Comparison of ENCODE assay signal across 1 cellular context in genomic region chr14:20657216-20658211, GRCh38.
TF ChIP-seq lines count a peak whose summit lies in the region.

No MANE protein-coding gene starts in this region.

TF ChIP-seq in HCT116, 20 proteins besides CTCF, POLR2A, EP300 and RAD21 (continued from another document):
- TF ChIP-seq SP1 (IDR thresholded peaks at IDR 0.05; ENCODE audit: low read depth) (peak; percentile 33), ELF1 (IDR thresholded peaks at IDR 0.05; ENCODE audit: borderline replicate concordance, low read depth) (no peak), EGR1 (IDR thresholded peaks at IDR 0.05; ENCODE audit: low read depth) (no peak), JUND (IDR thresholded peaks at IDR 0.05) (peak; percentile 42; the same call in 1 of the 2 replicates), YY1 (IDR thresholded peaks at IDR 0.05; ENCODE audit: extremely low read depth, insufficient replicate concordance, low read depth, low read length) (no peak), EZH2 (IDR thresholded peaks at IDR 0.05) (no peak), POLR2AphosphoS5 (IDR thresholded peaks at IDR 0.05; ENCODE audit: low read depth, low read length) (no peak), SRF (IDR thresholded peaks at IDR 0.05; ENCODE audit: low read depth) (peak; percentile 46; the same call in 1 of the 2 replicates)
- TF ChIP-seq, protein P1, sequence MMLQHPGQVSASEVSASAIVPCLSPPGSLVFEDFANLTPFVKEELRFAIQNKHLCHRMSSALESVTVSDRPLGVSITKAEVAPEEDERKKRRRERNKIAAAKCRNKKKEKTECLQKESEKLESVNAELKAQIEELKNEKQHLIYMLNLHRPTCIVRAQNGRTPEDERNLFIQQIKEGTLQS (IDR thresholded peaks at IDR 0.05) = peak; percentile 96
- TF ChIP-seq, protein P2, sequence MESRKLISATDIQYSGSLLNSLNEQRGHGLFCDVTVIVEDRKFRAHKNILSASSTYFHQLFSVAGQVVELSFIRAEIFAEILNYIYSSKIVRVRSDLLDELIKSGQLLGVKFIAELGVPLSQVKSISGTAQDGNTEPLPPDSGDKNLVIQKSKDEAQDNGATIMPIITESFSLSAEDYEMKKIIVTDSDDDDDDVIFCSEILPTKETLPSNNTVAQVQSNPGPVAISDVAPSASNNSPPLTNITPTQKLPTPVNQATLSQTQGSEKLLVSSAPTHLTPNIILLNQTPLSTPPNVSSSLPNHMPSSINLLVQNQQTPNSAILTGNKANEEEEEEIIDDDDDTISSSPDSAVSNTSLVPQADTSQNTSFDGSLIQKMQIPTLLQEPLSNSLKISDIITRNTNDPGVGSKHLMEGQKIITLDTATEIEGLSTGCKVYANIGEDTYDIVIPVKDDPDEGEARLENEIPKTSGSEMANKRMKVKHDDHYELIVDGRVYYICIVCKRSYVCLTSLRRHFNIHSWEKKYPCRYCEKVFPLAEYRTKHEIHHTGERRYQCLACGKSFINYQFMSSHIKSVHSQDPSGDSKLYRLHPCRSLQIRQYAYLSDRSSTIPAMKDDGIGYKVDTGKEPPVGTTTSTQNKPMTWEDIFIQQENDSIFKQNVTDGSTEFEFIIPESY (IDR thresholded peaks at IDR 0.05; ENCODE audit: extremely low read depth, insufficient replicate concordance, low read length) = no peak
